9 cellular contexts compared by ENCODE assay signal in genomic region chr3:77889616-77890015, GRCh38.
"Had no signal": no experiment of that assay in that cellular context is flagged by ENCODE, and none has a peak within 500 bp of the region (broad histone marks: within the 10 kb centered on the region; RNA-seq: fewer than 3 reads in every experiment).

No MANE protein-coding gene starts in this region.

- H3K27ac Mint-ChIP-seq: GM23338, H9, HFFc6 had no signal

- ATAC-seq: GM23338, HCT116 had no signal

- H3K4me2 ChIP-seq: GM23338 had no signal

- H3K27ac ChIP-seq: GM23248 had no signal

- H3K9ac ChIP-seq: GM23248 had no signal

- H3K4me1 ChIP-seq: HAP-1 had no signal

- H3K4me1 Mint-ChIP-seq: GM23338, H9 had no signal

- H2AFZ ChIP-seq: GM23248, GM23338 had no signal

- H3K9me3 ChIP-seq: HAP-1 had no signal

- H3K36me3 ChIP-seq: HAP-1 had no signal

- H3K4me3 Mint-ChIP-seq: GM23338, H9, HFFc6 had no signal

- H3K4me3 ChIP-seq: GM23248, GM23338, HAP-1 had no signal

- DNase-seq: GM23248, GOT3, H7, H9, HCEC 1CT, HFFc6 had no signal
